In the genomic region with DNA sequence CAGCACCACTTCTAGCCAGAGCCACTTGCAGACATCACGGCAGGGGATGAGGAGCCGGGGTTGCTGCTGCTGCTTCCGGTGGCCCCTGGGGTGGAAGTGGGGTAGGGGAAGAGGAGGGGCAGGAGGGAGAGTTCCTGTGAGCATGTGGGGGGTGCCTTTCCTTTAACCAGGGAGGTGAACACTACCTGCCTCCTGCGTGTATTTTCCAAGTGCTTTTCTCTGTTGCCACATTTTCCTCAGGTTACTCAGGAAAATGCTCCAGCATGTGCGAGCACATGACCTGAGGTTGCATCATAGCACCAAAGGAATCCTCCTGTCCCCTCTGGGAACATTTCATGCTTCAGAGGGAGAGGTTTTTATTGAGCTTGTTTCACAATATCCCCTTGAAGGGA, we compare ENCODE assay signal across 8 cellular contexts. TPM values are rescaled to one million over a fixed set of nuclear protein-coding genes. Genes with fewer than 3 reads are reported as not detected.
DNase-seq lines count a peak whose midpoint lies in the region; ATAC-seq and TF ChIP-seq lines count a peak whose summit lies in the region.

No MANE protein-coding gene starts in this region.

- DNase-seq in Kasumi-1 (lab: John Stamatoyannopoulos, UW), result peak; percentile 80 to 81
- peak; percentile 58 for DNase-seq in activated T-cell treated with anti-CD3 and anti-CD28 coated beads, Interleukin-2, amount 50 U/mL, for 1 hour
- DNase-seq in fibroblast of peridontal ligament (ENCODE audit: extremely low read depth), result peak; percentile 36
- peak; percentile 98 for DNase-seq in renal cortical epithelial cell (ENCODE audit: low read depth)
- DNase-seq in NCI-H2029 treated with DMSO at 0.1 percent for 48 hours (lab: John Stamatoyannopoulos, UW), result no peak
- DNase-seq in HAP-1 (ENCODE audit: low spot score in 2 of 2), result no peak
- DNase-seq in erythroblast (lab: John Stamatoyannopoulos, UW), result no peak

- H3K9me3 ChIP-seq in HAP-1, result no peaks in the 10 kb centered on the region

- in situ Hi-C loops in HAP-1 (cut with MboI; ENCODE audit: low sequenced_read_pairs), result no loop called here

- no peaks in the 10 kb centered on the region for H3K4me1 ChIP-seq in HAP-1

- peaks cover 45% of the 10 kb centered on the region for H3K36me3 ChIP-seq in HAP-1 (replicated peaks)

- no peak for TF ChIP-seq POLR2A in erythroblast (IDR thresholded peaks at IDR 0.05; ENCODE audit: low read length)

- ATAC-seq in GM18517 (IDR thresholded peaks at IDR 0.05; ENCODE audit: unreplicated experiment), result no peak

- no peaks in the 10 kb centered on the region for H3K27me3 ChIP-seq in HAP-1 (ENCODE audit: low read depth)

- H3K4me3 ChIP-seq in HAP-1, result no peak overlapping the region

RNA-seq across cellular contexts. Expression of a gene that starts 12.2 kb away (rescaled TPM):
- 29.5 and 76.5 TPM in 2 replicates for total RNA-seq in renal cortical epithelial cell

Comparison
In these comparisons a context has a peak if more than half of its experiments do, and no peak if none do; other contexts are left out.
1. DNase-seq: peak in Kasumi-1 (2 of 2), activated T-cell treated with anti-CD3 and anti-CD28 coated beads, Interleukin-2, amount 50 U/mL, for 1 hour (single experiment), fibroblast of peridontal ligament (single experiment) and renal cortical epithelial cell (single experiment); none in NCI-H2029 treated with DMSO at 0.1 percent for 48 hours (single experiment), HAP-1 (0 of 2) and erythroblast (0 of 2).